ENCODE assay signal across 1 cellular context in the genomic region with DNA sequence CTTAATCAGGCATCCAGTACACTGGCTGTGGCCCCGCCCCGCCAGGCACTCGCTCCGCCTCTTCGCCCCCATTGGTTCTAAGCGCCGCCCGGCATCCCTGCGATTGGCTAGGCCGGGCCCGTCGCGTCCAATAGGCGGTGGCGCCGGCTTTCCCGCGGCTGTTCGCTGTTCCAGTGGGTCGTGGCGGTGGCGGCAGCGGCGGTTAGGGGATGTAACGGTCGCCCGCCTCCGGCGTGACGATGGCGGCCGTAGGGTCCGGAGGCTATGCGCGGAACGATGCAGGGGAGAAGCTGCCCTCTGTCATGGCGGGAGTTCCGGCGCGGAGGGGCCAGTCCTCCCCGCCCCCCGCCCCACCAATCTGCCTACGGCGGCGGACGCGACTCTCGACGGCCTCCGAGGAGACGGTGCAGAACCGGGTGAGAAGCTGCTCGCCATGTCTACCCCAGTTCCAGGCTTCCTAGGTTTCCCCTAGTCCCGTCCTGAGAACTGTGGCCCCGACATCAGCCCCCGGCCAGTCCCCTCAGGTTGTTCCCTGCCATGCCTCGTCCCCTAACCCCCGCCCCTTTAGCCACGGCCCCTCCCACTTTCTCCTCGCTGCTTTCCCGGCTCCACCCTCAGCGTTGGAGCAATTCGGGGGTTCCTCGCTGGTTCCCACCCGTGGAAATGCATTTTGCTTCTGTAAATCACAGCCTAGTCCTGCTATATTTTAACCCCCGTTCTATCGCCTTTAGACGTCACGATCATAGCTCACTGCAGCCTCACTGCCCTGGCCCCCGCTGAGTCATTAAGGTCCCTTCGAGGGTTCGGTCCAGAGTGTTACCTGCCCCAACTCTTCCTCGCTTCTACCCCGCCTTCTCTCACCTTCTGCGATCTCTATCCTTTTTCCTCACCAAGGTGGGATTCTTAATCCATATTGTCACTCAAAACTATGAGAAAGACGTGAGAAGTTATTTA.
A peak's percentile ranks its signal among the peaks of the same experiment; 100 is the strongest.
TF ChIP-seq lines count a peak whose summit lies in the region.

A gene (plus strand): TSS at position 165 of the 954 bp plus-strand sequence. CDS start 75 bp downstream, at position 240.

TF ChIP-seq in K562, 482 proteins besides CTCF, POLR2A, EP300 and RAD21 (continued from another document):
- TF ChIP-seq, protein P1, sequence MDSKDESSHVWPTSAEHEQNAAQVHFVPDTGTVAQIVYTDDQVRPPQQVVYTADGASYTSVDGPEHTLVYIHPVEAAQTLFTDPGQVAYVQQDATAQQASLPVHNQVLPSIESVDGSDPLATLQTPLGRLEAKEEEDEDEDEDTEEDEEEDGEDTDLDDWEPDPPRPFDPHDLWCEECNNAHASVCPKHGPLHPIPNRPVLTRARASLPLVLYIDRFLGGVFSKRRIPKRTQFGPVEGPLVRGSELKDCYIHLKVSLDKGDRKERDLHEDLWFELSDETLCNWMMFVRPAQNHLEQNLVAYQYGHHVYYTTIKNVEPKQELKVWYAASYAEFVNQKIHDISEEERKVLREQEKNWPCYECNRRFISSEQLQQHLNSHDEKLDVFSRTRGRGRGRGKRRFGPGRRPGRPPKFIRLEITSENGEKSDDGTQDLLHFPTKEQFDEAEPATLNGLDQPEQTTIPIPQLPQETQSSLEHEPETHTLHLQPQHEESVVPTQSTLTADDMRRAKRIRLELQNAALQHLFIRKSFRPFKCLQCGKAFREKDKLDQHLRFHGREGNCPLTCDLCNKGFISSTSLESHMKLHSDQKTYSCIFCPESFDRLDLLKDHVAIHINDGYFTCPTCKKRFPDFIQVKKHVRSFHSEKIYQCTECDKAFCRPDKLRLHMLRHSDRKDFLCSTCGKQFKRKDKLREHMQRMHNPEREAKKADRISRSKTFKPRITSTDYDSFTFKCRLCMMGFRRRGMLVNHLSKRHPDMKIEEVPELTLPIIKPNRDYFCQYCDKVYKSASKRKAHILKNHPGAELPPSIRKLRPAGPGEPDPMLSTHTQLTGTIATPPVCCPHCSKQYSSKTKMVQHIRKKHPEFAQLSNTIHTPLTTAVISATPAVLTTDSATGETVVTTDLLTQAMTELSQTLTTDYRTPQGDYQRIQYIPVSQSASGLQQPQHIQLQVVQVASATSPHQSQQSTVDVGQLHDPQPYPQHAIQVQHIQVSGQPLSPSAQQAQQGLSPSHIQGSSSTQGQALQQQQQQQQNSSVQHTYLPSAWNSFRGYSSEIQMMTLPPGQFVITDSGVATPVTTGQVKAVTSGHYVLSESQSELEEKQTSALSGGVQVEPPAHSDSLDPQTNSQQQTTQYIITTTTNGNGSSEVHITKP (IDR thresholded peaks at IDR 0.05; ENCODE audit: partially characterized antibody) = no peak
- TF ChIP-seq TARDBP (IDR thresholded peaks at IDR 0.05) (peak; percentile 34; the same call in 1 of the 2 replicates), ZNF121 (CRISPR knock-in tag; conservative IDR thresholded peaks at IDR 0.05) (no peak), ZKSCAN8 (CRISPR knock-in tag; IDR thresholded peaks at IDR 0.05) (no peak), FOXM1 (IDR thresholded peaks at IDR 0.05; ENCODE audit: low read depth) (peak; percentile 91), FOXM1 (CRISPR knock-in tag; IDR thresholded peaks at IDR 0.05; ENCODE audit: low read depth) (peak; percentile 89; the same call in 1 of the 2 replicates), NR2F6 (CRISPR knock-in tag; IDR thresholded peaks at IDR 0.05) (no peak), FOXK2 (conservative IDR thresholded peaks at IDR 0.05 in 1 of 2, IDR thresholded peaks at IDR 0.05 in 1 of 2; ENCODE audit: low read depth in 2 of 2) (no peak), DDX20 (tag; IDR thresholded peaks at IDR 0.05; ENCODE audit: low read depth) (no peak), ZNF197 (CRISPR knock-in tag; IDR thresholded peaks at IDR 0.05; ENCODE audit: low read depth) (no peak), SNIP1 (IDR thresholded peaks at IDR 0.05; ENCODE audit: low read depth) (no peak), ESRRB (CRISPR knock-in tag; IDR thresholded peaks at IDR 0.05; ENCODE audit: borderline replicate concordance) (no peak), CXXC5 (CRISPR knock-in tag; IDR thresholded peaks at IDR 0.05) (no peak), BDP1 (IDR thresholded peaks at IDR 0.05; ENCODE audit: insufficient read depth, insufficient read length) (no peak), ZNF165 (CRISPR knock-in tag; IDR thresholded peaks at IDR 0.05; ENCODE audit: borderline replicate concordance) (no peak), TCF7L2 (IDR thresholded peaks at IDR 0.05; ENCODE audit: low read depth, low read length) (no peak), ZFX (CRISPR knock-in tag; IDR thresholded peaks at IDR 0.05) (no peak), PCBP1 (IDR thresholded peaks at IDR 0.05; ENCODE audit: low read depth, low read length, poor library complexity, severe bottlenecking) (peak; percentile 90), RBFOX2 (IDR thresholded peaks at IDR 0.05; ENCODE audit: low read depth, low read length) (peak; percentile 96), ZNF212 (CRISPR knock-in tag; IDR thresholded peaks at IDR 0.05) (no peak), RB1 (IDR thresholded peaks at IDR 0.05; ENCODE audit: low read depth) (peak; percentile 46; the same call in 1 of the 2 replicates), ZNF766 (CRISPR knock-in tag; conservative IDR thresholded peaks at IDR 0.05) (no peak), ZNF146 (CRISPR knock-in tag; IDR thresholded peaks at IDR 0.05; ENCODE audit: unreplicated experiment) (no peak), ZNF507 (tag; conservative IDR thresholded peaks at IDR 0.05) (no peak), NFRKB (IDR thresholded peaks at IDR 0.05; ENCODE audit: low read depth) (peak; percentile 67), PTRF (tag; IDR thresholded peaks at IDR 0.05) (no peak), RNF2 (IDR thresholded peaks at IDR 0.05) (peak; percentile 49), CBFA2T2 (conservative IDR thresholded peaks at IDR 0.05) (no peak), PYGO2 (tag; IDR thresholded peaks at IDR 0.05) (no peak), ZC3H8 (IDR thresholded peaks at IDR 0.05) (no peak)
- TF ChIP-seq, protein P2, sequence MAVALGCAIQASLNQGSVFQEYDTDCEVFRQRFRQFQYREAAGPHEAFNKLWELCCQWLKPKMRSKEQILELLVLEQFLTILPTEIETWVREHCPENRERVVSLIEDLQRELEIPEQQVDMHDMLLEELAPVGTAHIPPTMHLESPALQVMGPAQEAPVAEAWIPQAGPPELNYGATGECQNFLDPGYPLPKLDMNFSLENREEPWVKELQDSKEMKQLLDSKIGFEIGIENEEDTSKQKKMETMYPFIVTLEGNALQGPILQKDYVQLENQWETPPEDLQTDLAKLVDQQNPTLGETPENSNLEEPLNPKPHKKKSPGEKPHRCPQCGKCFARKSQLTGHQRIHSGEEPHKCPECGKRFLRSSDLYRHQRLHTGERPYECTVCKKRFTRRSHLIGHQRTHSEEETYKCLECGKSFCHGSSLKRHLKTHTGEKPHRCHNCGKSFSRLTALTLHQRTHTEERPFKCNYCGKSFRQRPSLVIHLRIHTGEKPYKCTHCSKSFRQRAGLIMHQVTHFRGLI (CRISPR knock-in tag; IDR thresholded peaks at IDR 0.05) = no peak
- TF ChIP-seq, protein P3, sequence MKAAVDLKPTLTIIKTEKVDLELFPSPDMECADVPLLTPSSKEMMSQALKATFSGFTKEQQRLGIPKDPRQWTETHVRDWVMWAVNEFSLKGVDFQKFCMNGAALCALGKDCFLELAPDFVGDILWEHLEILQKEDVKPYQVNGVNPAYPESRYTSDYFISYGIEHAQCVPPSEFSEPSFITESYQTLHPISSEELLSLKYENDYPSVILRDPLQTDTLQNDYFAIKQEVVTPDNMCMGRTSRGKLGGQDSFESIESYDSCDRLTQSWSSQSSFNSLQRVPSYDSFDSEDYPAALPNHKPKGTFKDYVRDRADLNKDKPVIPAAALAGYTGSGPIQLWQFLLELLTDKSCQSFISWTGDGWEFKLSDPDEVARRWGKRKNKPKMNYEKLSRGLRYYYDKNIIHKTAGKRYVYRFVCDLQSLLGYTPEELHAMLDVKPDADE (conservative IDR thresholded peaks at IDR 0.05; ENCODE audit: control insufficient read depth, low read depth, low read length) = 0 out of 2 replicates have a peak, but pooled peaks have one; percentile 22
- TF ChIP-seq, protein P4, sequence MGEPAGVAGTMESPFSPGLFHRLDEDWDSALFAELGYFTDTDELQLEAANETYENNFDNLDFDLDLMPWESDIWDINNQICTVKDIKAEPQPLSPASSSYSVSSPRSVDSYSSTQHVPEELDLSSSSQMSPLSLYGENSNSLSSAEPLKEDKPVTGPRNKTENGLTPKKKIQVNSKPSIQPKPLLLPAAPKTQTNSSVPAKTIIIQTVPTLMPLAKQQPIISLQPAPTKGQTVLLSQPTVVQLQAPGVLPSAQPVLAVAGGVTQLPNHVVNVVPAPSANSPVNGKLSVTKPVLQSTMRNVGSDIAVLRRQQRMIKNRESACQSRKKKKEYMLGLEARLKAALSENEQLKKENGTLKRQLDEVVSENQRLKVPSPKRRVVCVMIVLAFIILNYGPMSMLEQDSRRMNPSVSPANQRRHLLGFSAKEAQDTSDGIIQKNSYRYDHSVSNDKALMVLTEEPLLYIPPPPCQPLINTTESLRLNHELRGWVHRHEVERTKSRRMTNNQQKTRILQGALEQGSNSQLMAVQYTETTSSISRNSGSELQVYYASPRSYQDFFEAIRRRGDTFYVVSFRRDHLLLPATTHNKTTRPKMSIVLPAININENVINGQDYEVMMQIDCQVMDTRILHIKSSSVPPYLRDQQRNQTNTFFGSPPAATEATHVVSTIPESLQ (CRISPR knock-in tag; IDR thresholded peaks at IDR 0.05) = peak; percentile 86
- TF ChIP-seq, protein P5, sequence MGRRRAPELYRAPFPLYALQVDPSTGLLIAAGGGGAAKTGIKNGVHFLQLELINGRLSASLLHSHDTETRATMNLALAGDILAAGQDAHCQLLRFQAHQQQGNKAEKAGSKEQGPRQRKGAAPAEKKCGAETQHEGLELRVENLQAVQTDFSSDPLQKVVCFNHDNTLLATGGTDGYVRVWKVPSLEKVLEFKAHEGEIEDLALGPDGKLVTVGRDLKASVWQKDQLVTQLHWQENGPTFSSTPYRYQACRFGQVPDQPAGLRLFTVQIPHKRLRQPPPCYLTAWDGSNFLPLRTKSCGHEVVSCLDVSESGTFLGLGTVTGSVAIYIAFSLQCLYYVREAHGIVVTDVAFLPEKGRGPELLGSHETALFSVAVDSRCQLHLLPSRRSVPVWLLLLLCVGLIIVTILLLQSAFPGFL (CRISPR knock-in tag; IDR thresholded peaks at IDR 0.05) = no peak
